32 cellular contexts compared by ENCODE assay signal in genomic region chr12:132568301-132568700, GRCh38. TPM values are rescaled to one million over a fixed set of nuclear protein-coding genes. Genes with fewer than 3 reads are reported as not detected.
"Had no signal": no experiment of that assay in that cellular context is flagged by ENCODE, and none has a peak within 500 bp of the region (broad histone marks: within the 10 kb centered on the region; RNA-seq: fewer than 3 reads in every experiment).

No MANE protein-coding gene starts in this region.

- H3K27ac ChIP-seq: coronary artery, epithelial cell of prostate, esophagus squamous epithelium, gastrocnemius medialis, heart right ventricle, left lung, lower lobe of right lung had no signal

- ATAC-seq: effector memory CD8-positive, alpha-beta T cell; esophagus mucosa; gastrocnemius medialis; left cardiac atrium; left lung; left ventricle myocardium superior; lower lobe of right lung had no signal

- DNase-seq: effector CD8-positive, alpha-beta T cell; effector memory CD8-positive, alpha-beta T cell; endodermal cell; erythroblast; esophagus squamous epithelium; foreskin fibroblast; foreskin melanocyte; gastrocnemius medialis; head of caudate nucleus; heart right ventricle; hippocampal formation; left cardiac atrium; left lung; left ventricle myocardium superior; lower lobe of right lung; mesendoderm; midbrain had no signal

- H3K27me3 ChIP-seq: esophagus squamous epithelium, gastrocnemius medialis, heart right ventricle, left lung had no signal

- H3K4me3 Mint-ChIP-seq: effector memory CD8-positive, alpha-beta T cell; endodermal cell; memory B cell had no signal

- H3K4me1 ChIP-seq: esophagus squamous epithelium, gastrocnemius medialis, left lung had no signal

- H3K27ac Mint-ChIP-seq: endodermal cell, memory B cell had no signal

- H3K9me3 ChIP-seq: esophagus squamous epithelium, gastrocnemius medialis, heart right ventricle, left lung, lower lobe of right lung had no signal

- FAIRE-seq: colon, endometrium, islet of Langerhans, keratinocyte had no signal

- H3K4me3 ChIP-seq: coronary artery, esophagus squamous epithelium, gastrocnemius medialis, heart right ventricle, left lung, lower lobe of right lung had no signal

- H3K9me3 Mint-ChIP-seq: effector memory CD8-positive, alpha-beta T cell; endodermal cell; memory B cell had no signal

- H3K27me3 Mint-ChIP-seq: effector memory CD8-positive, alpha-beta T cell; memory B cell had no signal

RNA-seq across cellular contexts. Expression of gene LRCOL1, which starts 42.1 kb away (rescaled TPM):
- total RNA-seq: endodermal cell, glomerular endothelial cell, kidney epithelial cell, left cardiac atrium, left ventricle myocardium superior, lower leg skin, mononuclear cell, mucosa of gallbladder had no signal
- polyA plus RNA-seq: keratinocyte had no signal

RNA-seq across cellular contexts. Expression of gene P2RX2, which starts 50.3 kb away (rescaled TPM):
- total RNA-seq: dermis microvascular lymphatic vessel endothelial cell, esophagus mucosa, gastrocnemius medialis, glomerular endothelial cell, heart right ventricle, kidney epithelial cell, left cardiac atrium, left lung, left ventricle myocardium superior, lower leg skin, lung microvascular endothelial cell, mucosa of gallbladder had no signal
- polyA plus RNA-seq: heart right ventricle, keratinocyte had no signal
